Comparison of ENCODE assay signal across 2 cellular contexts in the genomic region with DNA sequence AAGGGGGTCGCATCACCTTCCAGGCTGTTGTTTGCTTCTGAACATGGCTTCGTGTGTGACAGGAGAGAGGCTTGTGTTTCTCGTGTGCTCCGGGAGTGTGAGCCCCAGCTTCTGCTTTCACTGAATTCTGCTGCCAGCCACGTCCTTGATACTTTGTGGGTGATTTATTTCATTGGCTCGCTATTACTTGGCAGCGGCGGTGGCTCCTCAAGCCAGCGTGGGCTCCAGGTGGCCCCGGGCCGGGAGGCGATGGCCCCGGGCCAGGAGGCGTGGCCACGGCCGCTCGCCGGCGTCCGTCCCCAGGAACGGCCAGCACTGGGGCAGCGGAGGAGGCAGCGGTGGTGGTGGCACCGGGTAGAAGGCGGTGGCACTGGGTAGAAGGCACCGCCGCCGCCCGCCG.
TF ChIP-seq lines count a peak whose summit lies in the region.

No MANE protein-coding gene starts in this region.

TF ChIP-seq in IMR-90, 13 proteins besides CTCF, POLR2A, EP300 and RAD21:
- TF ChIP-seq, protein P1, sequence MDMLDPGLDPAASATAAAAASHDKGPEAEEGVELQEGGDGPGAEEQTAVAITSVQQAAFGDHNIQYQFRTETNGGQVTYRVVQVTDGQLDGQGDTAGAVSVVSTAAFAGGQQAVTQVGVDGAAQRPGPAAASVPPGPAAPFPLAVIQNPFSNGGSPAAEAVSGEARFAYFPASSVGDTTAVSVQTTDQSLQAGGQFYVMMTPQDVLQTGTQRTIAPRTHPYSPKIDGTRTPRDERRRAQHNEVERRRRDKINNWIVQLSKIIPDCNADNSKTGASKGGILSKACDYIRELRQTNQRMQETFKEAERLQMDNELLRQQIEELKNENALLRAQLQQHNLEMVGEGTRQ (IDR thresholded peaks at IDR 0.05; ENCODE audit: low read depth, low read length): no peak
- TF ChIP-seq FOS (IDR thresholded peaks at IDR 0.05; ENCODE audit: low read depth, low read length) (no peak), NFE2L2 (IDR thresholded peaks at IDR 0.05; ENCODE audit: low read depth, low read length) (no peak), CEBPB (IDR thresholded peaks at IDR 0.05; ENCODE audit: low read depth, low read length) (no peak), MAFK (IDR thresholded peaks at IDR 0.05; ENCODE audit: low read depth, low read length) (no peak), MAZ (IDR thresholded peaks at IDR 0.05; ENCODE audit: borderline replicate concordance, low read depth, low read length) (no peak), RFX5 (IDR thresholded peaks at IDR 0.05; ENCODE audit: low read depth, low read length) (no peak)
TF ChIP-seq in IMR-90: peak in this region for 0.

TF ChIP-seq in SK-N-SH, 30 proteins besides CTCF, POLR2A, EP300 and RAD21 (continued from another document):
- TF ChIP-seq, protein P2, sequence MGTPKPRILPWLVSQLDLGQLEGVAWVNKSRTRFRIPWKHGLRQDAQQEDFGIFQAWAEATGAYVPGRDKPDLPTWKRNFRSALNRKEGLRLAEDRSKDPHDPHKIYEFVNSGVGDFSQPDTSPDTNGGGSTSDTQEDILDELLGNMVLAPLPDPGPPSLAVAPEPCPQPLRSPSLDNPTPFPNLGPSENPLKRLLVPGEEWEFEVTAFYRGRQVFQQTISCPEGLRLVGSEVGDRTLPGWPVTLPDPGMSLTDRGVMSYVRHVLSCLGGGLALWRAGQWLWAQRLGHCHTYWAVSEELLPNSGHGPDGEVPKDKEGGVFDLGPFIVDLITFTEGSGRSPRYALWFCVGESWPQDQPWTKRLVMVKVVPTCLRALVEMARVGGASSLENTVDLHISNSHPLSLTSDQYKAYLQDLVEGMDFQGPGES (IDR thresholded peaks at IDR 0.05; ENCODE audit: low read depth, low read length): no peak
- no peak for TF ChIP-seq SIN3A (IDR thresholded peaks at IDR 0.05; ENCODE audit: borderline replicate concordance, low read depth, low read length)
- TF ChIP-seq, protein P3, sequence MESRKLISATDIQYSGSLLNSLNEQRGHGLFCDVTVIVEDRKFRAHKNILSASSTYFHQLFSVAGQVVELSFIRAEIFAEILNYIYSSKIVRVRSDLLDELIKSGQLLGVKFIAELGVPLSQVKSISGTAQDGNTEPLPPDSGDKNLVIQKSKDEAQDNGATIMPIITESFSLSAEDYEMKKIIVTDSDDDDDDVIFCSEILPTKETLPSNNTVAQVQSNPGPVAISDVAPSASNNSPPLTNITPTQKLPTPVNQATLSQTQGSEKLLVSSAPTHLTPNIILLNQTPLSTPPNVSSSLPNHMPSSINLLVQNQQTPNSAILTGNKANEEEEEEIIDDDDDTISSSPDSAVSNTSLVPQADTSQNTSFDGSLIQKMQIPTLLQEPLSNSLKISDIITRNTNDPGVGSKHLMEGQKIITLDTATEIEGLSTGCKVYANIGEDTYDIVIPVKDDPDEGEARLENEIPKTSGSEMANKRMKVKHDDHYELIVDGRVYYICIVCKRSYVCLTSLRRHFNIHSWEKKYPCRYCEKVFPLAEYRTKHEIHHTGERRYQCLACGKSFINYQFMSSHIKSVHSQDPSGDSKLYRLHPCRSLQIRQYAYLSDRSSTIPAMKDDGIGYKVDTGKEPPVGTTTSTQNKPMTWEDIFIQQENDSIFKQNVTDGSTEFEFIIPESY (IDR thresholded peaks at IDR 0.05; ENCODE audit: borderline replicate concordance, low read depth): no peak
- TF ChIP-seq RXRA (IDR thresholded peaks at IDR 0.05; ENCODE audit: borderline replicate concordance, low read depth): no peak
- TF ChIP-seq, protein P4, sequence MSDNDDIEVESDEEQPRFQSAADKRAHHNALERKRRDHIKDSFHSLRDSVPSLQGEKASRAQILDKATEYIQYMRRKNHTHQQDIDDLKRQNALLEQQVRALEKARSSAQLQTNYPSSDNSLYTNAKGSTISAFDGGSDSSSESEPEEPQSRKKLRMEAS (IDR thresholded peaks at IDR 0.05; ENCODE audit: low read depth): no peak
- TF ChIP-seq SMC3 (IDR thresholded peaks at IDR 0.05; ENCODE audit: low read depth, low read length): no peak
- TF ChIP-seq FOSL2 (IDR thresholded peaks at IDR 0.05; ENCODE audit: borderline replicate concordance, low read depth): no peak
- no peak for TF ChIP-seq TAF1 (IDR thresholded peaks at IDR 0.05; ENCODE audit: borderline replicate concordance, low read depth, low read length)
- TF ChIP-seq, protein P5, sequence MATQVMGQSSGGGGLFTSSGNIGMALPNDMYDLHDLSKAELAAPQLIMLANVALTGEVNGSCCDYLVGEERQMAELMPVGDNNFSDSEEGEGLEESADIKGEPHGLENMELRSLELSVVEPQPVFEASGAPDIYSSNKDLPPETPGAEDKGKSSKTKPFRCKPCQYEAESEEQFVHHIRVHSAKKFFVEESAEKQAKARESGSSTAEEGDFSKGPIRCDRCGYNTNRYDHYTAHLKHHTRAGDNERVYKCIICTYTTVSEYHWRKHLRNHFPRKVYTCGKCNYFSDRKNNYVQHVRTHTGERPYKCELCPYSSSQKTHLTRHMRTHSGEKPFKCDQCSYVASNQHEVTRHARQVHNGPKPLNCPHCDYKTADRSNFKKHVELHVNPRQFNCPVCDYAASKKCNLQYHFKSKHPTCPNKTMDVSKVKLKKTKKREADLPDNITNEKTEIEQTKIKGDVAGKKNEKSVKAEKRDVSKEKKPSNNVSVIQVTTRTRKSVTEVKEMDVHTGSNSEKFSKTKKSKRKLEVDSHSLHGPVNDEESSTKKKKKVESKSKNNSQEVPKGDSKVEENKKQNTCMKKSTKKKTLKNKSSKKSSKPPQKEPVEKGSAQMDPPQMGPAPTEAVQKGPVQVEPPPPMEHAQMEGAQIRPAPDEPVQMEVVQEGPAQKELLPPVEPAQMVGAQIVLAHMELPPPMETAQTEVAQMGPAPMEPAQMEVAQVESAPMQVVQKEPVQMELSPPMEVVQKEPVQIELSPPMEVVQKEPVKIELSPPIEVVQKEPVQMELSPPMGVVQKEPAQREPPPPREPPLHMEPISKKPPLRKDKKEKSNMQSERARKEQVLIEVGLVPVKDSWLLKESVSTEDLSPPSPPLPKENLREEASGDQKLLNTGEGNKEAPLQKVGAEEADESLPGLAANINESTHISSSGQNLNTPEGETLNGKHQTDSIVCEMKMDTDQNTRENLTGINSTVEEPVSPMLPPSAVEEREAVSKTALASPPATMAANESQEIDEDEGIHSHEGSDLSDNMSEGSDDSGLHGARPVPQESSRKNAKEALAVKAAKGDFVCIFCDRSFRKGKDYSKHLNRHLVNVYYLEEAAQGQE (IDR thresholded peaks at IDR 0.05; ENCODE audit: low read depth, low read length): no peak
- TF ChIP-seq CHD2 (IDR thresholded peaks at IDR 0.05; ENCODE audit: low read length, partially characterized antibody): no peak
- TF ChIP-seq RFX5 (IDR thresholded peaks at IDR 0.05; ENCODE audit: low read length): no peak
- TF ChIP-seq, protein P6, sequence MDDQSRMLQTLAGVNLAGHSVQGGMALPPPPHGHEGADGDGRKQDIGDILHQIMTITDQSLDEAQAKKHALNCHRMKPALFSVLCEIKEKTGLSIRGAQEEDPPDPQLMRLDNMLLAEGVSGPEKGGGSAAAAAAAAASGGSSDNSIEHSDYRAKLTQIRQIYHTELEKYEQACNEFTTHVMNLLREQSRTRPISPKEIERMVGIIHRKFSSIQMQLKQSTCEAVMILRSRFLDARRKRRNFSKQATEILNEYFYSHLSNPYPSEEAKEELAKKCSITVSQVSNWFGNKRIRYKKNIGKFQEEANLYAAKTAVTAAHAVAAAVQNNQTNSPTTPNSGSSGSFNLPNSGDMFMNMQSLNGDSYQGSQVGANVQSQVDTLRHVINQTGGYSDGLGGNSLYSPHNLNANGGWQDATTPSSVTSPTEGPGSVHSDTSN (IDR thresholded peaks at IDR 0.05): no peak
